ENCODE assay signal across 8 cellular contexts in genomic region chr19:40776966-40777794, GRCh38. TPM values are rescaled to one million over a fixed set of nuclear protein-coding genes. Genes with fewer than 3 reads are reported as not detected.
DNase-seq lines count a peak whose midpoint lies in the region; ATAC-seq, FAIRE-seq and TF ChIP-seq lines count a peak whose summit lies in the region.

No MANE protein-coding gene starts in this region.

- intact Hi-C loops in psoas muscle (cut with DNase I) = loop anchor here in 1 of 2 donors (2.0 kb wide), 1 partner anchor 24 kb away; no protein-coding TSS in a partner anchor
- intact Hi-C loops in uterus (cut with DNase I; ENCODE audit: low total_unique reads) = no loop called here

- no peak for TF ChIP-seq POLR2A in GM12892 (IDR thresholded peaks at IDR 0.05; ENCODE audit: low read depth, low read length)
- no peak for TF ChIP-seq POLR2A in uterus (IDR thresholded peaks at IDR 0.05)

- H3K36me3 ChIP-seq in right atrium auricular region (no peaks in the 10 kb centered on the region), psoas muscle (ENCODE audit: insufficient read depth in 1 of 2, low read depth in 1 of 2) (no peaks in the 10 kb centered on the region), uterus (no peaks in the 10 kb centered on the region)

- H3K9me3 ChIP-seq in right atrium auricular region = no peaks in the 10 kb centered on the region
- no peaks in the 10 kb centered on the region for H3K9me3 ChIP-seq in psoas muscle
- no peaks in the 10 kb centered on the region for H3K9me3 ChIP-seq in uterus

- no peak for FAIRE-seq in GM12892 (lab: Jason Lieb, UNC)

- no peaks in the 10 kb centered on the region for H3K27me3 ChIP-seq in right atrium auricular region
- no peaks in the 10 kb centered on the region for H3K27me3 ChIP-seq in psoas muscle (ENCODE audit: insufficient read depth in 3 of 3, low read length in 2 of 3)
- H3K27me3 ChIP-seq in uterus = no peaks in the 10 kb centered on the region

- peak overlapping the region; percentile 96 for H3K27ac ChIP-seq in angular gyrus (ENCODE audit: low read depth, low read length)
- peak overlapping the region; percentile 94 to 95 for H3K27ac ChIP-seq in right atrium auricular region
- H3K27ac ChIP-seq in psoas muscle = peak overlapping the region; percentile 98
- H3K27ac ChIP-seq in uterus = peak overlapping the region; percentile 96 to 98

- DNase-seq in GM12892 (ENCODE audit: insufficient read length) (peak; percentile 69), NCI-H1436 treated with DMSO at 0.1 percent for 48 hours (lab: John Stamatoyannopoulos, UW) (peak; percentile 83), T-helper 1 cell (peak; percentile 60 to 96 (median 82)), right atrium auricular region (ENCODE audit: low spot score) (peak; percentile 96), psoas muscle (peak; percentile 81 to 84), uterus (peak; percentile 85 to 95)

- 8 to 9% (median 8%) methylated on average over 19 of the region's 19 CpGs for WGBS in psoas muscle, 3 donors

- ATAC-seq in HG02870 (IDR thresholded peaks at IDR 0.05; ENCODE audit: unreplicated experiment) (peak; percentile 62), psoas muscle (peak; percentile 75 to 83 (median 77))

- H3K4me1 ChIP-seq in right atrium auricular region (peaks cover 0 to 15% of the 10 kb centered on the region in 2 donors), psoas muscle (peaks cover 12% of the 10 kb centered on the region), uterus (peaks cover 0 to 7% of the 10 kb centered on the region in 2 donors)

- no peak for TF ChIP-seq CTCF in right atrium auricular region (IDR thresholded peaks at IDR 0.05)
- no peak for TF ChIP-seq CTCF in psoas muscle (IDR thresholded peaks at IDR 0.05)
- no peak for TF ChIP-seq CTCF in uterus (IDR thresholded peaks at IDR 0.05)

- H3K4me3 ChIP-seq in right atrium auricular region = peak overlapping the region; percentile 50 to 81
- peak overlapping the region; percentile 85 for H3K4me3 ChIP-seq in psoas muscle
- peak overlapping the region; percentile 71 to 81 for H3K4me3 ChIP-seq in uterus

RNA-seq across cellular contexts. Expression of gene RAB4B, which starts 0.9 kb away (rescaled TPM):
- polyA plus RNA-seq in GM12892 (2012; ENCODE audit: missing spikeins) = 19.0 TPM
- 10 to 100 TPM; 14.6 to 23.6 TPM for total RNA-seq in right atrium auricular region
- 10 to 100 TPM in 3 of 4 donors, 1 to 10 TPM in 1; 8.2 to 14.5 (median 13.9) TPM for total RNA-seq in psoas muscle
- polyA plus RNA-seq in psoas muscle = 10 to 100 TPM; 19.2 to 28.7 (median 23.4) TPM
- 10 to 100 TPM in 3 of 4 donors, 1 to 10 TPM in 1; 7.4 to 26.3 (median 18.1) TPM for total RNA-seq in uterus

RNA-seq across cellular contexts. Expression of gene MIA, which starts 1.9 kb away (rescaled TPM):
- 2.0 TPM for polyA plus RNA-seq in GM12892 (2012; ENCODE audit: missing spikeins)
- total RNA-seq in right atrium auricular region (1 to 10 TPM in 1 of 2 donors, not detected in 1; 3.5 TPM), psoas muscle (1 to 10 TPM in 1 of 4 donors, not detected in 3; 1.3 TPM), uterus (1 to 10 TPM in 1 of 4 donors, not detected in 3; 2.8 TPM)
- under 1 TPM in 2 of 3 donors, not detected in 1; 0.38 to 0.77 TPM for polyA plus RNA-seq in psoas muscle

RNA-seq across cellular contexts. Expression of gene EGLN2, which starts 21.8 kb away (rescaled TPM):
- 41.3 TPM for polyA plus RNA-seq in GM12892 (2012; ENCODE audit: missing spikeins)
- total RNA-seq in right atrium auricular region (10 to 100 TPM; 41.7 to 61.3 TPM), psoas muscle (10 to 100 TPM; 34.9 to 42.9 (median 38.9) TPM), uterus (100 to 1,000 TPM in 1 of 4 donors, 10 to 100 TPM in 3; 33.2 to 164 (median 78.1) TPM)
- 10 to 100 TPM; 45.8 to 67.6 (median 50.0) TPM for polyA plus RNA-seq in psoas muscle

RNA-seq across cellular contexts. Expression of gene SNRPA, which starts 26.2 kb away (rescaled TPM):
- polyA plus RNA-seq in GM12892 (2012; ENCODE audit: missing spikeins) = 122 TPM
- total RNA-seq in right atrium auricular region = 10 to 100 TPM; 30.7 to 32.9 TPM
- total RNA-seq in psoas muscle = 10 to 100 TPM; 27.5 to 43.6 (median 33.5) TPM
- polyA plus RNA-seq in psoas muscle = 10 to 100 TPM; 21.5 to 34.2 (median 22.5) TPM
- 10 to 100 TPM; 12.8 to 70.2 (median 19.0) TPM for total RNA-seq in uterus

RNA-seq across cellular contexts. Expression of gene ACTMAP, which starts 26.9 kb away (rescaled TPM):
- 9.3 TPM for polyA plus RNA-seq in GM12892 (2012; ENCODE audit: missing spikeins)
- total RNA-seq in right atrium auricular region (1 to 10 TPM; 3.7 to 5.3 TPM), psoas muscle (10 to 100 TPM in 2 of 4 donors, 1 to 10 TPM in 2; 6.7 to 13.3 (median 9.6) TPM), uterus (1 to 10 TPM in 1 of 4 donors, under 1 TPM in 1, not detected in 2; 0.48 to 6.1 TPM)
- polyA plus RNA-seq in psoas muscle = 1 to 10 TPM; 5.1 to 8.9 (median 6.6) TPM

Comparison
In these comparisons a context has a peak if more than half of its experiments do, and no peak if none do; other contexts are left out.
1. Peak in every context shown above with its lines: DNase-seq, ATAC-seq, H3K4me3 ChIP-seq and H3K27ac ChIP-seq.